ENCODE assay signal across 7 cellular contexts in genomic region chr13:40304391-40304790, GRCh38.
"Had no signal": no experiment of that assay in that cellular context is flagged by ENCODE, and none has a peak within 500 bp of the region (broad histone marks: within the 10 kb centered on the region; RNA-seq: fewer than 3 reads in every experiment).

No MANE protein-coding gene starts in this region.

- DNase-seq: IMR-90, KBM-7, KG1 had no signal

- H3K27ac ChIP-seq: HL-60 had no signal

- H3K4me3 Mint-ChIP-seq: IgD-negative memory B cell had no signal

- H3K4me1 Mint-ChIP-seq: IgD-negative memory B cell had no signal

- H3K27ac Mint-ChIP-seq: IgD-negative memory B cell had no signal

- H3K4me3 ChIP-seq: K562 had no signal

- ATAC-seq: HepG2, K562 had no signal
